ENCODE assay signal across 22 cellular contexts in the genomic region with DNA sequence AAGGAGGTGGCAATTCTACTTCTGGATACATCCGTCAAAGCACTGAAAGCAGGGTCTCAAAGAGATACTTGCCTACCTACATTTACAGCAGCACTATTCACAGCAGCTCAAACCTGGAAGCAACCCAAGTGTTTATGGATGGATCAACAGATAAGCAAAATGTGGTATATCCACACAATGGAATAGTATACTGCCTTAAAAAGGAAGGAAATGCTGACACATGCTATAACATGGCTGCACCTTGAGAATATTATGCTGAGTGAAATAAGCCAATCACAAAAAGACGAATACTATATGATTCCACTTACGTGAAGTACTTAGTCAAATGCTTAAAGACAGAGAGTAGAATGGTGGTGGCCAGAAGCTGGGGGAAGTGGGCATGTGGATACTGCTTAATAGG.
"Had no signal": no experiment of that assay in that cellular context is flagged by ENCODE, and none has a peak within 500 bp of the region (broad histone marks: within the 10 kb centered on the region; RNA-seq: fewer than 3 reads in every experiment).

No MANE protein-coding gene starts in this region.

- FAIRE-seq: RCC 7860 had no signal

- H3K9ac ChIP-seq: KMS-11 had no signal

- H3K4me3 ChIP-seq: SJSA1, SK-N-MC had no signal

- DNase-seq: Kasumi-1, MM.1S, NCI-H1092 treated with DMSO at 0.1 percent for 48 hours, NCI-H1436, NCI-H187, NCI-H2029, NCI-H2081 treated with DMSO at 0.1 percent for 48 hours, NCI-H2171, NCI-H226, NCI-H510A, NCI-H524 treated with DMSO at 0.1 percent for 48 hours, NCI-H69, NCI-H774, Right ventricle myocardium superior, RPMI8226, SIG-M5, T-helper 1 cell, T-helper 17 cell had no signal

- H3K27ac ChIP-seq: KMS-11, SJSA1, SK-N-MC had no signal

- ATAC-seq: T-helper 17 cell had no signal

- H3K4me2 ChIP-seq: KMS-11 had no signal

- H3K27me3 ChIP-seq: SJSA1 had no signal

- H3K4me1 ChIP-seq: SJSA1 had no signal

- H3K9me3 ChIP-seq: SJSA1 had no signal

- H3K36me3 ChIP-seq: SJSA1 had no signal
